In the genomic region with DNA sequence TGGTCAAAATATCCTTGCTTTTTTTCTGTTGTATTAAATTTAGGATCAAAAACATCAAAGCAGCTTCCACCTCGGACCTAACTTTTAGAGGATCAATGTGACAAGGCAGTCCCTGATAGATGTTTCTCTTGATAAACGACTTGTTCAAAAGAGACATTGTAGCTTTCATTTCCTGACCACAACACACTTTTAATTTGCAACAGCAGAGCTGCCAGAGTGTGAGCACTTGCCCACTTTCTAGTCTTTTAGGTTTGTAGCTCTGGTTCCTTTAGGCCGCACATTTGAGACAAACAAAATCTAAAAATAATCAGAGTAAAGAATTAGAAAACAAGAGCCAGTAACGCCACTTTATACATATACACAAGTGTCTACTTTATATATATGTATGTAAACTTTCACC, we compare ENCODE assay signal across 8 cellular contexts. TPM values are rescaled to one million over a fixed set of nuclear protein-coding genes. Genes with fewer than 3 reads are reported as not detected.
A peak's percentile ranks its signal among the peaks of the same experiment; 100 is the strongest.
DNase-seq lines count a peak whose midpoint lies in the region; ATAC-seq and TF ChIP-seq lines count a peak whose summit lies in the region.

No MANE protein-coding gene starts in this region.

- H3K4me1 ChIP-seq in Karpas-422 (ENCODE audit: low read length) (no peaks in the 10 kb centered on the region), liver (ENCODE audit: control insufficient read depth in 4 of 4, insufficient read depth in 4 of 4, low read length in 3 of 4) (peaks cover 0 to 21% (median 10%) of the 10 kb centered on the region in 4 donors)

- no peak overlapping the region for H3K4me3 ChIP-seq in Karpas-422 (ENCODE audit: low read length)
- peak overlapping the region in 1 of 3 donors; percentile 6 for H3K4me3 ChIP-seq in liver (ENCODE audit: low read depth in 1 of 3, low read length in 3 of 3)

- H3K27me3 ChIP-seq in Karpas-422 (ENCODE audit: low read length) (no peaks in the 10 kb centered on the region), liver (ENCODE audit: control insufficient read depth in 4 of 4, insufficient read depth in 4 of 4, low read length in 3 of 4) (no peaks in the 10 kb centered on the region)

- no peak overlapping the region for H3K27ac ChIP-seq in Karpas-422 (ENCODE audit: low read length)
- peak overlapping the region; percentile 54 to 61 for H3K27ac ChIP-seq in liver (ENCODE audit: low read depth in 1 of 2, low read length in 2 of 2)

- TF ChIP-seq CTCF in brain (conservative IDR thresholded peaks at IDR 0.05) (no peak), liver (IDR thresholded peaks at IDR 0.05; ENCODE audit: low read depth, low read length, missing input control) (no peak)

- H3K9me3 ChIP-seq in Karpas-422 (ENCODE audit: low read length) (no peaks in the 10 kb centered on the region), liver (ENCODE audit: control insufficient read depth in 4 of 4, low read length in 3 of 4) (no peaks in the 10 kb centered on the region)

- no peaks in the 10 kb centered on the region for H3K36me3 ChIP-seq in Karpas-422 (ENCODE audit: insufficient read depth, low read length)
- H3K36me3 ChIP-seq in liver (ENCODE audit: control insufficient read depth in 4 of 4, insufficient read depth in 3 of 4, low read depth in 1 of 4, low read length in 3 of 4): no peaks in the 10 kb centered on the region

- peak overlapping the region; percentile 89 to 96 (median 92) for H3K4me3 Mint-ChIP-seq in brain
- no peak overlapping the region for H3K4me3 Mint-ChIP-seq in effector memory CD8-positive, alpha-beta T cell

- H2AFZ ChIP-seq in Karpas-422 (ENCODE audit: low read length): 0 out of 2 replicates have a peak overlapping the region, but pooled peaks have one; percentile 43

- TF ChIP-seq RAD21 in liver (IDR thresholded peaks at IDR 0.05): no peak

- H3K9me2 ChIP-seq in Karpas-422 (replicated peaks; ENCODE audit: insufficient read depth, low read length): no peaks in the 10 kb centered on the region

- no peaks in the 10 kb centered on the region for H4K20me1 ChIP-seq in Karpas-422 (ENCODE audit: insufficient read depth, low read depth, low read length)

- no peak overlapping the region for H3K4me2 ChIP-seq in Karpas-422 (ENCODE audit: low read depth, low read length, poor library complexity, severe bottlenecking)

- H3K27me3 Mint-ChIP-seq in brain: peaks cover 11% of the 10 kb centered on the region
- peaks cover 6 to 10% of the 10 kb centered on the region in 2 donors for H3K27me3 Mint-ChIP-seq in effector memory CD8-positive, alpha-beta T cell

- no peak for DNase-seq in Karpas-422
- peak; percentile 80 for DNase-seq in superior temporal gyrus (ENCODE audit: extremely low spot score)
- DNase-seq in ecto neural progenitor cell (ENCODE audit: low spot score): no peak
- DNase-seq in effector memory CD8-positive, alpha-beta T cell: no peak
- no peak for DNase-seq in iPS-NIHi7 (ENCODE audit: extremely low spot score)
- DNase-seq in activated CD8-positive, alpha-beta memory T cell treated with anti-CD3 and anti-CD28 coated beads, Interleukin-2, amount 50 U/mL, for 48 hours: no peak

- 25% methylated on average over 4 of the region's 4 CpGs for WGBS in liver

- H3K36me3 Mint-ChIP-seq in brain: no peaks in the 10 kb centered on the region
- no peaks in the 10 kb centered on the region for H3K36me3 Mint-ChIP-seq in effector memory CD8-positive, alpha-beta T cell (ENCODE audit: insufficient read depth)

- ATAC-seq in effector memory CD8-positive, alpha-beta T cell (replicated peaks): no peak

- H3K9ac ChIP-seq in Karpas-422 (ENCODE audit: low read length) (no peak overlapping the region), liver (ENCODE audit: low read depth in 1 of 2, low read length in 2 of 2) (peak overlapping the region; percentile 21 to 43)

- H3K27ac Mint-ChIP-seq in brain: peak overlapping the region in 4 of 5 experiments; percentile 93 to 97 (median 96)
- H3K27ac Mint-ChIP-seq in effector memory CD8-positive, alpha-beta T cell: no peak overlapping the region

- H3K9me3 Mint-ChIP-seq in brain: no peaks in the 10 kb centered on the region
- peaks cover 4 to 14% of the 10 kb centered on the region in 2 donors for H3K9me3 Mint-ChIP-seq in effector memory CD8-positive, alpha-beta T cell

- peaks cover 64% of the 10 kb centered on the region for H3K4me1 Mint-ChIP-seq in brain
- H3K4me1 Mint-ChIP-seq in effector memory CD8-positive, alpha-beta T cell (ENCODE audit: low read depth in 2 of 2): no peaks in the 10 kb centered on the region

- H3K79me2 ChIP-seq in Karpas-422 (ENCODE audit: low read length): no peaks in the 10 kb centered on the region

TF ChIP-seq in liver, 16 proteins besides CTCF, POLR2A, EP300 and RAD21:
- TF ChIP-seq, protein P1, sequence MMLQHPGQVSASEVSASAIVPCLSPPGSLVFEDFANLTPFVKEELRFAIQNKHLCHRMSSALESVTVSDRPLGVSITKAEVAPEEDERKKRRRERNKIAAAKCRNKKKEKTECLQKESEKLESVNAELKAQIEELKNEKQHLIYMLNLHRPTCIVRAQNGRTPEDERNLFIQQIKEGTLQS (IDR thresholded peaks at IDR 0.05): no peak
- no peak for TF ChIP-seq YY1 (IDR thresholded peaks at IDR 0.05)
- TF ChIP-seq FOXA2 (IDR thresholded peaks at IDR 0.05): no peak
- TF ChIP-seq GABPA (IDR thresholded peaks at IDR 0.05 in 1 of 2, conservative IDR thresholded peaks at IDR 0.05 in 1 of 2): no peak
- TF ChIP-seq, protein P2, sequence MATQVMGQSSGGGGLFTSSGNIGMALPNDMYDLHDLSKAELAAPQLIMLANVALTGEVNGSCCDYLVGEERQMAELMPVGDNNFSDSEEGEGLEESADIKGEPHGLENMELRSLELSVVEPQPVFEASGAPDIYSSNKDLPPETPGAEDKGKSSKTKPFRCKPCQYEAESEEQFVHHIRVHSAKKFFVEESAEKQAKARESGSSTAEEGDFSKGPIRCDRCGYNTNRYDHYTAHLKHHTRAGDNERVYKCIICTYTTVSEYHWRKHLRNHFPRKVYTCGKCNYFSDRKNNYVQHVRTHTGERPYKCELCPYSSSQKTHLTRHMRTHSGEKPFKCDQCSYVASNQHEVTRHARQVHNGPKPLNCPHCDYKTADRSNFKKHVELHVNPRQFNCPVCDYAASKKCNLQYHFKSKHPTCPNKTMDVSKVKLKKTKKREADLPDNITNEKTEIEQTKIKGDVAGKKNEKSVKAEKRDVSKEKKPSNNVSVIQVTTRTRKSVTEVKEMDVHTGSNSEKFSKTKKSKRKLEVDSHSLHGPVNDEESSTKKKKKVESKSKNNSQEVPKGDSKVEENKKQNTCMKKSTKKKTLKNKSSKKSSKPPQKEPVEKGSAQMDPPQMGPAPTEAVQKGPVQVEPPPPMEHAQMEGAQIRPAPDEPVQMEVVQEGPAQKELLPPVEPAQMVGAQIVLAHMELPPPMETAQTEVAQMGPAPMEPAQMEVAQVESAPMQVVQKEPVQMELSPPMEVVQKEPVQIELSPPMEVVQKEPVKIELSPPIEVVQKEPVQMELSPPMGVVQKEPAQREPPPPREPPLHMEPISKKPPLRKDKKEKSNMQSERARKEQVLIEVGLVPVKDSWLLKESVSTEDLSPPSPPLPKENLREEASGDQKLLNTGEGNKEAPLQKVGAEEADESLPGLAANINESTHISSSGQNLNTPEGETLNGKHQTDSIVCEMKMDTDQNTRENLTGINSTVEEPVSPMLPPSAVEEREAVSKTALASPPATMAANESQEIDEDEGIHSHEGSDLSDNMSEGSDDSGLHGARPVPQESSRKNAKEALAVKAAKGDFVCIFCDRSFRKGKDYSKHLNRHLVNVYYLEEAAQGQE (IDR thresholded peaks at IDR 0.05): no peak
- TF ChIP-seq, protein P3, sequence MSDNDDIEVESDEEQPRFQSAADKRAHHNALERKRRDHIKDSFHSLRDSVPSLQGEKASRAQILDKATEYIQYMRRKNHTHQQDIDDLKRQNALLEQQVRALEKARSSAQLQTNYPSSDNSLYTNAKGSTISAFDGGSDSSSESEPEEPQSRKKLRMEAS (IDR thresholded peaks at IDR 0.05): no peak
- no peak for TF ChIP-seq HNF4G (IDR thresholded peaks at IDR 0.05)
- no peak for TF ChIP-seq RXRA (IDR thresholded peaks at IDR 0.05)
- TF ChIP-seq NR2F2 (IDR thresholded peaks at IDR 0.05): no peak
- TF ChIP-seq EGR1 (IDR thresholded peaks at IDR 0.05; ENCODE audit: low read depth in 2 of 2): no peak
- no peak for TF ChIP-seq TAF1 (conservative IDR thresholded peaks at IDR 0.05)
- no peak for TF ChIP-seq JUND (IDR thresholded peaks at IDR 0.05)
- no peak for TF ChIP-seq FOXA1 (IDR thresholded peaks at IDR 0.05)
- no peak for TF ChIP-seq HNF4A (conservative IDR thresholded peaks at IDR 0.05)
- no peak for TF ChIP-seq SP1 (IDR thresholded peaks at IDR 0.05)
TF ChIP-seq in liver: peak in this region for 0.

RNA-seq across cellular contexts. Expression of a gene that starts 3.1 kb away (rescaled TPM):
- not detected in 2 replicates for total RNA-seq in Karpas-422 (2014; rRNA removed; shearing (Covaris generic); ENCODE audit: low replicate concordance)
- polyA plus RNA-seq in brain (ENCODE audit: insufficient read depth, low read depth, low replicate concordance): 3.6 TPM
- 1 to 10 TPM; 4.9 to 5.4 TPM for total RNA-seq in liver
- 1 to 10 TPM; 1.1 to 7.8 TPM for polyA plus RNA-seq in liver

Comparison
In these comparisons a context has a peak if more than half of its experiments do, and no peak if none do; other contexts are left out.
1. H3K27ac Mint-ChIP-seq: peak in brain (4 of 5); none in effector memory CD8-positive, alpha-beta T cell (0 of 2).
2. H3K4me3 Mint-ChIP-seq: peak in brain (5 of 5); none in effector memory CD8-positive, alpha-beta T cell (0 of 2).